ENCODE assay signal across 8 cellular contexts in the genomic region with DNA sequence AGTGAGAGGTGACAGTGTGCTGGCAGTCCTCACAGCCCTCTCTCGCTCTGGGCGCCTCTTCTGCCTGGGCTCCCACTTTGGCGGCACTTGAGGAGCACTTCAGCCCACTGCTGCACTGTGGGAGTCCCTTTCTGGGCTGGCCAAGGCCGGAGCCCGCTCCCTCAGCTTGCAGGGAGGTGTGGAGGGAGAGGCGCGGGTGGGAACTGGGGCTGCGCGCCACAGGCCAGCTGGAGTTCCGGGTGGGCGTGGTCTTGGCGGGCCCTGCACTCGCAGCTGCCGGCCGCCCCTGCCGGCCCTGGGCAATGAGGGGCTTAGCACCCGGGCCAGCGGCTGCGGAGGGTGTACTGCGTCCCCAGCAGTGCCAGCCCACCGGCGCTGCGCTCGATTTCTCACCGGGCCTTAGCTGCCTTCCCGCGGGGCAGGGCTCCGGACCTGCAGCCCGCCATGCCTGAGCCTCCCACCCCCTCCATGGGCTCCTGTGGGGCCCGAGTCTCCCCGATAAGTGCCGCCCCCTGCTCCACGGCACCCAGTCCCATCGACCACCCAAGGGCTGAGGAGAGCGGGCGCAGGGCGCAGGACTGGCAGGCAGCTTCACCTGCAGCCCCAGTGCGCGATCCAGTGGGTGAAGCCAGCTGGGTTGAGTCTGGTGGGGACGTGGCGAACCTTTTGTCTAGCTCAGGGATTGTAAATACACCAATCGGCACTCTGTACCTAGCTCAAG. TPM values are rescaled to one million over a fixed set of nuclear protein-coding genes. Genes with fewer than 3 reads are reported as not detected.
A peak's percentile ranks its signal among the peaks of the same experiment; 100 is the strongest.
DNase-seq lines count a peak whose midpoint lies in the region; ATAC-seq and TF ChIP-seq lines count a peak whose summit lies in the region.
"Not testable (repeated sequence)": the region's sequence is repeated elsewhere in the genome, so short reads cannot be mapped to it uniquely, and the experiment has no call there.

No MANE protein-coding gene starts in this region.

- ATAC-seq in GM23338 = peak; percentile 75

- not testable (repeated sequence) for H3K9me2 ChIP-seq in GM23338 (ENCODE audit: insufficient read depth)

- not testable (repeated sequence) for H3K27me3 Mint-ChIP-seq in GM23338 (ENCODE audit: insufficient read depth, low read depth, poor library complexity)
- peaks cover 19% of the 10 kb centered on the region for H3K27me3 Mint-ChIP-seq in T-helper 2 cell treated with Interferon-gamma antibody and Interleukin-4, amounts not matched to agents 5 μg/mL and 100 μg/mL, for 36 hours (ENCODE audit: low read depth)

- H3K4me3 Mint-ChIP-seq in GM23338 = not testable (repeated sequence)
- H3K4me3 Mint-ChIP-seq in T-helper 2 cell treated with Interferon-gamma antibody and Interleukin-4, amounts not matched to agents 5 μg/mL and 100 μg/mL, for 36 hours = peak overlapping the region; percentile 45

- not testable (repeated sequence) for H3F3A ChIP-seq in GM23338 (replicated peaks; ENCODE audit: low read depth)

- intact Hi-C loops in esophagus muscularis mucosa (cut with DNase I) = loop anchor here (5.0 to 10.0 kb wide), 2 partner anchors 278 to 690 kb away; no protein-coding TSS in a partner anchor

- not testable (repeated sequence) for H3K9me3 Mint-ChIP-seq in GM23338; T-helper 2 cell treated with Interferon-gamma antibody and Interleukin-4, amounts not matched to agents 5 μg/mL and 100 μg/mL, for 36 hours

- H3K27ac ChIP-seq in GM23338 (ENCODE audit: low read depth); esophagus muscularis mucosa (replicated peaks in 1 of 4); subcutaneous abdominal adipose tissue (ENCODE audit: low read depth, low read length): not testable (repeated sequence)
- peak overlapping the region; percentile 70 for H3K27ac ChIP-seq in parathyroid adenoma

- TF ChIP-seq EP300 in esophagus muscularis mucosa (IDR thresholded peaks at IDR 0.05) = not testable (repeated sequence)

- DNase-seq in AG09309 (ENCODE audit: low read depth); T-helper 2 cell treated with Interferon-gamma antibody and Interleukin-4, amounts not matched to agents 5 μg/mL and 100 μg/mL, for 36 hours (ENCODE audit: low spot score); esophagus muscularis mucosa (ENCODE audit: extremely low spot score); kidney epithelial cell (ENCODE audit: low read depth): not testable (repeated sequence)
- DNase-seq in GM23338 (ENCODE audit: low spot score) = peak; percentile 8
- DNase-seq in adipocyte (ENCODE audit: low read depth) = peak; percentile 4

- H3K36me3 Mint-ChIP-seq in GM23338 (ENCODE audit: low read depth); T-helper 2 cell treated with Interferon-gamma antibody and Interleukin-4, amounts not matched to agents 5 μg/mL and 100 μg/mL, for 36 hours (ENCODE audit: low read depth): not testable (repeated sequence)

- TF ChIP-seq CTCF in AG09309 (IDR thresholded peaks at IDR 0.05; ENCODE audit: control insufficient read depth, insufficient read depth, low read depth, low read length, missing control alignments); GM23338 (conservative IDR thresholded peaks at IDR 0.05; ENCODE audit: low read depth in 2 of 2); esophagus muscularis mucosa (IDR thresholded peaks at IDR 0.05); kidney epithelial cell (IDR thresholded peaks at IDR 0.05; ENCODE audit: insufficient read depth, low read length, poor library complexity, severe bottlenecking); parathyroid adenoma (IDR thresholded peaks at IDR 0.05): not testable (repeated sequence)

- peak overlapping the region; percentile 5; the same call in 1 of the 2 replicates for H3K4me3 ChIP-seq in AG09309 (ENCODE audit: control insufficient read depth, low read depth, low read length)
- not testable (repeated sequence) for H3K4me3 ChIP-seq in GM23338; parathyroid adenoma (ENCODE audit: low read depth, low read length)
- H3K4me3 ChIP-seq in adipocyte (ENCODE audit: low read length) = peak overlapping the region; percentile 58
- peak overlapping the region; percentile 40 to 53 (median 48) for H3K4me3 ChIP-seq in esophagus muscularis mucosa
- H3K4me3 ChIP-seq in kidney epithelial cell (ENCODE audit: low read depth, low read length) = peak overlapping the region; percentile 23
- peak overlapping the region in 3 of 5 donors; percentile 22 to 47 (median 44) for H3K4me3 ChIP-seq in subcutaneous abdominal adipose tissue (ENCODE audit: low read depth in 1 of 5, low read length in 5 of 5)

- not testable (repeated sequence) for H3K79me2 ChIP-seq in GM23338 (replicated peaks; ENCODE audit: insufficient read depth); parathyroid adenoma

- not testable (repeated sequence) for H3K4me1 ChIP-seq in GM23338 (ENCODE audit: insufficient read depth); adipocyte (ENCODE audit: control insufficient read depth, insufficient read depth, low read length); parathyroid adenoma; subcutaneous abdominal adipose tissue (ENCODE audit: control insufficient read depth in 5 of 5, insufficient read depth in 5 of 5, low read length in 5 of 5)
- peaks cover 0 to 12% (median 5%) of the 10 kb centered on the region in 4 donors for H3K4me1 ChIP-seq in esophagus muscularis mucosa

- H3K27me3 ChIP-seq in GM23338 (ENCODE audit: insufficient read depth); adipocyte (replicated peaks; ENCODE audit: control insufficient read depth, insufficient read depth, low read length); esophagus muscularis mucosa; kidney epithelial cell (ENCODE audit: control insufficient read depth, insufficient read depth, low read length); parathyroid adenoma (ENCODE audit: control insufficient read depth, insufficient read depth, low read length); subcutaneous abdominal adipose tissue (ENCODE audit: control insufficient read depth in 5 of 5, insufficient read depth in 4 of 5, low read length in 5 of 5): not testable (repeated sequence)

- H3K9me3 ChIP-seq in adipocyte (ENCODE audit: control insufficient read depth, low read length); esophagus muscularis mucosa; parathyroid adenoma (ENCODE audit: control insufficient read depth, low read length); subcutaneous abdominal adipose tissue (ENCODE audit: control insufficient read depth in 5 of 5, low read length in 5 of 5): not testable (repeated sequence)

- H3K4me1 Mint-ChIP-seq in GM23338 = not testable (repeated sequence)
- peaks cover 12% of the 10 kb centered on the region for H3K4me1 Mint-ChIP-seq in T-helper 2 cell treated with Interferon-gamma antibody and Interleukin-4, amounts not matched to agents 5 μg/mL and 100 μg/mL, for 36 hours (ENCODE audit: low read depth)

- not testable (repeated sequence) for H2AFZ ChIP-seq in GM23338
- peak overlapping the region; percentile 74 for H2AFZ ChIP-seq in parathyroid adenoma

- not testable (repeated sequence) for H3K9ac ChIP-seq in adipocyte (ENCODE audit: low read length); parathyroid adenoma; subcutaneous abdominal adipose tissue (ENCODE audit: low read length in 5 of 5)

- WGBS in esophagus muscularis mucosa = 52% methylated on average over 5 of the region's 42 CpGs

- not testable (repeated sequence) for H3K36me3 ChIP-seq in GM23338 (ENCODE audit: insufficient read depth); adipocyte (ENCODE audit: control insufficient read depth, insufficient read depth, low read length, severe bottlenecking); esophagus muscularis mucosa; kidney epithelial cell (ENCODE audit: control insufficient read depth, insufficient read depth, low read length); parathyroid adenoma (ENCODE audit: control insufficient read depth, insufficient read depth, low read length); subcutaneous abdominal adipose tissue (ENCODE audit: control insufficient read depth in 5 of 5, insufficient read depth in 5 of 5, low read length in 5 of 5)

- not testable (repeated sequence) for H4K20me1 ChIP-seq in GM23338 (replicated peaks; ENCODE audit: insufficient read depth)

- not testable (repeated sequence) for TF ChIP-seq POLR2A in esophagus muscularis mucosa (IDR thresholded peaks at IDR 0.05; ENCODE audit: low read depth)

- H3K4me2 ChIP-seq in GM23338 = not testable (repeated sequence)
- H3K4me2 ChIP-seq in parathyroid adenoma (ENCODE audit: low read length) = peak overlapping the region; percentile 21

- H3K27ac Mint-ChIP-seq in GM23338; T-helper 2 cell treated with Interferon-gamma antibody and Interleukin-4, amounts not matched to agents 5 μg/mL and 100 μg/mL, for 36 hours: not testable (repeated sequence)

RNA-seq across cellular contexts. Expression of a gene that starts 28.6 kb away (rescaled TPM):
- 344 and 512 TPM in 2 replicates for total RNA-seq in GM23338 (2014; rRNA removed; shearing (Covaris generic))
- 1,783 and 1,909 TPM in 2 replicates for polyA plus RNA-seq in GM23338 (2016; fragmentation: Nextera tagmentation; extraction: Ambion mirVana)
- total RNA-seq in esophagus muscularis mucosa (10 to 100 TPM in 1 of 4 donors, 1 to 10 TPM in 3; 2.0 to 10.3 (median 6.0) TPM), kidney epithelial cell (57.7 and 113 TPM in 2 replicates)

RNA-seq across cellular contexts. Expression of a gene that starts 35.9 kb away (rescaled TPM):
- total RNA-seq in GM23338 (2014; rRNA removed; shearing (Covaris generic)) = 86.8 and 88.1 TPM in 2 replicates
- polyA plus RNA-seq in GM23338 (2016; fragmentation: Nextera tagmentation; extraction: Ambion mirVana) = 71.3 and 77.7 TPM in 2 replicates
- total RNA-seq in esophagus muscularis mucosa (10 to 100 TPM; 24.0 to 32.8 (median 29.0) TPM), kidney epithelial cell (47.3 and 47.6 TPM in 2 replicates)
